ENCODE assay signal across 8 cellular contexts in genomic region chr1:210291786-210292275, GRCh38. TPM values are rescaled to one million over a fixed set of nuclear protein-coding genes. Genes with fewer than 3 reads are reported as not detected.
DNase-seq lines count a peak whose midpoint lies in the region; ATAC-seq, FAIRE-seq and TF ChIP-seq lines count a peak whose summit lies in the region.

No MANE protein-coding gene starts in this region.

- TF ChIP-seq CTCF in astrocyte (IDR thresholded peaks at IDR 0.05; ENCODE audit: insufficient read depth, low read depth, low read length) (no peak), hepatocyte (IDR thresholded peaks at IDR 0.05; ENCODE audit: poor library complexity) (no peak)

- H3K4me2 ChIP-seq in astrocyte (ENCODE audit: low read length) (peak overlapping the region; percentile 81), hepatocyte (peak overlapping the region; percentile 91)

- ATAC-seq in GM18907 (IDR thresholded peaks at IDR 0.05; ENCODE audit: unreplicated experiment), result no peak

- H3K36me3 Mint-ChIP-seq in astrocyte (ENCODE audit: low read depth, unreplicated experiment), result no peaks in the 10 kb centered on the region
- H3K36me3 Mint-ChIP-seq in T-helper 2 cell treated with Interferon-gamma antibody and Interleukin-4, amounts not matched to agents 5 μg/mL and 100 μg/mL, for 36 hours (ENCODE audit: low read depth), result no peaks in the 10 kb centered on the region

- H3K4me1 ChIP-seq in astrocyte (ENCODE audit: insufficient read depth, low read length) (peaks cover 18% of the 10 kb centered on the region), hepatocyte (ENCODE audit: insufficient read depth) (peaks cover 35% of the 10 kb centered on the region), skeletal muscle tissue (ENCODE audit: control insufficient read depth in 3 of 3, insufficient read depth in 3 of 3, low read length in 3 of 3) (peaks cover 12 to 22% (median 21%) of the 10 kb centered on the region in 3 donors)

- H3K79me2 ChIP-seq in astrocyte (ENCODE audit: insufficient read depth, low read length), result no peaks in the 10 kb centered on the region
- H3K79me2 ChIP-seq in hepatocyte, result no peaks in the 10 kb centered on the region

- H3K9me2 ChIP-seq in hepatocyte (replicated peaks; ENCODE audit: insufficient read depth), result no peaks in the 10 kb centered on the region

- H3K27ac ChIP-seq in astrocyte (ENCODE audit: low read depth, low read length) (no peak overlapping the region), hepatocyte (peak overlapping the region; percentile 90), skeletal muscle tissue (ENCODE audit: low read depth, low read length) (peak overlapping the region; percentile 74)

- H3K9me3 ChIP-seq in astrocyte (ENCODE audit: insufficient read depth, low read depth, low read length) (no peaks in the 10 kb centered on the region), hepatocyte (ENCODE audit: low read depth) (no peaks in the 10 kb centered on the region), skeletal muscle tissue (ENCODE audit: control insufficient read depth in 3 of 3, low read length in 3 of 3) (no peaks in the 10 kb centered on the region)

- H3K27me3 Mint-ChIP-seq in astrocyte (ENCODE audit: low read depth, unreplicated experiment), result peaks cover 21% of the 10 kb centered on the region
- H3K27me3 Mint-ChIP-seq in T-helper 2 cell treated with Interferon-gamma antibody and Interleukin-4, amounts not matched to agents 5 μg/mL and 100 μg/mL, for 36 hours (ENCODE audit: low read depth), result peaks cover 38% of the 10 kb centered on the region

- H3K9me3 Mint-ChIP-seq in astrocyte (ENCODE audit: unreplicated experiment), result no peaks in the 10 kb centered on the region
- H3K9me3 Mint-ChIP-seq in T-helper 2 cell treated with Interferon-gamma antibody and Interleukin-4, amounts not matched to agents 5 μg/mL and 100 μg/mL, for 36 hours, result no peaks in the 10 kb centered on the region

- H3K9ac ChIP-seq in astrocyte (ENCODE audit: low read length) (peak overlapping the region; percentile 70), skeletal muscle tissue (ENCODE audit: low read depth in 1 of 3, low read length in 3 of 3) (peak overlapping the region; percentile 57 to 79 (median 70))

- no peak for FAIRE-seq in astrocyte (lab: Jason Lieb, UNC)

- no peaks in the 10 kb centered on the region for H3K36me3 ChIP-seq in astrocyte (ENCODE audit: insufficient read depth, low read length)
- no peaks in the 10 kb centered on the region for H3K36me3 ChIP-seq in hepatocyte (replicated peaks; ENCODE audit: insufficient read depth, low read depth)
- H3K36me3 ChIP-seq in skeletal muscle tissue (ENCODE audit: control insufficient read depth in 3 of 3, insufficient read depth in 3 of 3, low read length in 3 of 3), result no peaks in the 10 kb centered on the region

- DNase-seq in GM03348 (ENCODE audit: low spot score), result peak; percentile 73
- DNase-seq in astrocyte (ENCODE audit: low read depth), result peak; percentile 85
- DNase-seq in hepatocyte (ENCODE audit: low spot score), result peak; percentile 72
- no peak for DNase-seq in T-helper 2 cell treated with Interferon-gamma antibody and Interleukin-4, amounts not matched to agents 5 μg/mL and 100 μg/mL, for 36 hours (ENCODE audit: low spot score)
- DNase-seq in stimulated activated naive CD4-positive, alpha-beta T cell treated with Interleukin-2 at 50 U/mL for 16 hours (lab: John Stamatoyannopoulos, UW), result no peak
- no peak for DNase-seq in NCI-H446 treated with DMSO at 0.1 percent for 48 hours (lab: John Stamatoyannopoulos, UW)

- H3K27ac Mint-ChIP-seq in astrocyte (ENCODE audit: unreplicated experiment), result no peak overlapping the region
- no peak overlapping the region for H3K27ac Mint-ChIP-seq in T-helper 2 cell treated with Interferon-gamma antibody and Interleukin-4, amounts not matched to agents 5 μg/mL and 100 μg/mL, for 36 hours

- H3K4me3 Mint-ChIP-seq in astrocyte (ENCODE audit: unreplicated experiment), result no peak overlapping the region
- no peak overlapping the region for H3K4me3 Mint-ChIP-seq in T-helper 2 cell treated with Interferon-gamma antibody and Interleukin-4, amounts not matched to agents 5 μg/mL and 100 μg/mL, for 36 hours

- H2AFZ ChIP-seq in astrocyte (ENCODE audit: low read depth, low read length), result peak overlapping the region; percentile 71
- peak overlapping the region; percentile 62 for H2AFZ ChIP-seq in hepatocyte

- 20% methylated on average over 8 of the region's 11 CpGs for WGBS in hepatocyte (ENCODE audit: low lambda C conversion rate, missing lambda C conversion rate)

- H3K4me3 ChIP-seq in astrocyte (ENCODE audit: insufficient read depth, low read depth, low read length) (peak overlapping the region; percentile 40), hepatocyte (no peak overlapping the region), skeletal muscle tissue (ENCODE audit: low read length in 3 of 3) (peak overlapping the region; percentile 63 to 72 (median 66))

- H4K20me1 ChIP-seq in astrocyte (ENCODE audit: insufficient read depth, low read length) (no peaks in the 10 kb centered on the region), hepatocyte (ENCODE audit: insufficient read depth, poor library complexity, severe bottlenecking) (no peaks in the 10 kb centered on the region)

- H3K27me3 ChIP-seq in astrocyte (ENCODE audit: insufficient read depth, low read length), result peaks cover 18% of the 10 kb centered on the region
- peaks cover 4% of the 10 kb centered on the region for H3K27me3 ChIP-seq in hepatocyte
- H3K27me3 ChIP-seq in skeletal muscle tissue (ENCODE audit: control insufficient read depth in 3 of 3, insufficient read depth in 3 of 3, low read length in 3 of 3), result no peaks in the 10 kb centered on the region

- H3K4me1 Mint-ChIP-seq in astrocyte (ENCODE audit: low read depth, unreplicated experiment), result peaks cover 7% of the 10 kb centered on the region
- H3K4me1 Mint-ChIP-seq in T-helper 2 cell treated with Interferon-gamma antibody and Interleukin-4, amounts not matched to agents 5 μg/mL and 100 μg/mL, for 36 hours (ENCODE audit: low read depth), result no peaks in the 10 kb centered on the region

RNA-seq across cellular contexts. Expression of gene HHAT, which starts 36.9 kb away (rescaled TPM):
- total RNA-seq in astrocyte (11.4 and 12.0 TPM in 2 replicates), hepatocyte (6.3 and 9.4 TPM in 2 replicates), skeletal muscle tissue (4.7 TPM)
- polyA plus RNA-seq in hepatocyte, result 3.9 and 5.3 TPM in 2 replicates

RNA-seq across cellular contexts. Expression of gene SERTAD4, which starts 59.2 kb away (rescaled TPM):
- total RNA-seq in astrocyte, result 2.9 and 4.6 TPM in 2 replicates
- 2.6 and 3.0 TPM in 2 replicates for total RNA-seq in hepatocyte
- 2.8 and 4.7 TPM in 2 replicates for polyA plus RNA-seq in hepatocyte
- total RNA-seq in skeletal muscle tissue, result 1.6 TPM

Comparison
In these comparisons a context has a peak if more than half of its experiments do, and no peak if none do; other contexts are left out.
1. DNase-seq: peak in GM03348 (single experiment), astrocyte (single experiment) and hepatocyte (single experiment); none in T-helper 2 cell treated with Interferon-gamma antibody and Interleukin-4, amounts not matched to agents 5 μg/mL and 100 μg/mL, for 36 hours (single experiment), stimulated activated naive CD4-positive, alpha-beta T cell treated with Interleukin-2 at 50 U/mL for 16 hours (single experiment) and NCI-H446 treated with DMSO at 0.1 percent for 48 hours (single experiment).